28 cellular contexts compared by ENCODE assay signal in genomic region chr2:35929551-35929950, GRCh38.
"Had no signal": no experiment of that assay in that cellular context is flagged by ENCODE, and none has a peak within 500 bp of the region (broad histone marks: within the 10 kb centered on the region; RNA-seq: fewer than 3 reads in every experiment).

No MANE protein-coding gene starts in this region.

- FAIRE-seq: islet of Langerhans, kidney, pancreas had no signal

- ATAC-seq: left colon; left lung; lower lobe of right lung; naive thymus-derived CD8-positive, alpha-beta T cell; pancreas; right cardiac atrium; sciatic nerve; stimulated activated effector memory CD8-positive, alpha-beta T cell treated with anti-CD3 and anti-CD28 coated beads, Interleukin-12 subunit alpha, Interleukin-12 subunit beta, amount 100 ng/mL, for 72 hours; stimulated activated naive CD8-positive, alpha-beta T cell treated with anti-CD3 and anti-CD28 coated beads, Interleukin-15, amount 100 ng/mL, for 72 hours had no signal

- H3K4me3 Mint-ChIP-seq: immature natural killer cell; naive thymus-derived CD8-positive, alpha-beta T cell; nephron; neural crest cell; stimulated activated effector memory CD8-positive, alpha-beta T cell treated with anti-CD3 and anti-CD28 coated beads, Interleukin-12 subunit alpha, Interleukin-12 subunit beta, amount 100 ng/mL, for 72 hours; stimulated activated naive CD8-positive, alpha-beta T cell treated with anti-CD3 and anti-CD28 coated beads, Interleukin-15, amount 100 ng/mL, for 72 hours had no signal

- H3K9me3 ChIP-seq: left lung, lower lobe of right lung, pancreas, prostate gland, tibial nerve, upper lobe of left lung, vagina had no signal

- H3K4me1 ChIP-seq: left lung, lower lobe of right lung, pancreas, prostate gland, tibial nerve, upper lobe of left lung had no signal

- H3K27me3 ChIP-seq: left lung, pancreas, tibial nerve, upper lobe of left lung, vagina had no signal

- H3K9me3 Mint-ChIP-seq: immature natural killer cell; naive thymus-derived CD8-positive, alpha-beta T cell; nephron; neural crest cell; stimulated activated naive CD8-positive, alpha-beta T cell treated with anti-CD3 and anti-CD28 coated beads, Interleukin-15, amount 100 ng/mL, for 72 hours had no signal

- H3K36me3 Mint-ChIP-seq: immature natural killer cell; naive thymus-derived CD8-positive, alpha-beta T cell; stimulated activated effector memory CD8-positive, alpha-beta T cell treated with anti-CD3 and anti-CD28 coated beads, Interleukin-12 subunit alpha, Interleukin-12 subunit beta, amount 100 ng/mL, for 72 hours had no signal

- H3K27ac ChIP-seq: left lung, lower lobe of right lung, pancreas, prostate gland, skin epidermis, tibial nerve, upper lobe of left lung, vagina had no signal

- H3K36me3 ChIP-seq: left lung, lower lobe of right lung, pancreas, prostate gland, tibial nerve, upper lobe of left lung, vagina had no signal

- H3K27ac Mint-ChIP-seq: immature natural killer cell; naive thymus-derived CD8-positive, alpha-beta T cell; nephron; stimulated activated effector memory CD8-positive, alpha-beta T cell treated with anti-CD3 and anti-CD28 coated beads, Interleukin-12 subunit alpha, Interleukin-12 subunit beta, amount 100 ng/mL, for 72 hours; stimulated activated naive CD8-positive, alpha-beta T cell treated with anti-CD3 and anti-CD28 coated beads, Interleukin-15, amount 100 ng/mL, for 72 hours had no signal

- H3K4me3 ChIP-seq: left lung, lower lobe of right lung, pancreas, prostate gland, skin epidermis, tibial nerve, upper lobe of left lung, vagina had no signal

- DNase-seq: hypothalamus; immature natural killer cell; kidney; left colon; left lung; lower lobe of right lung; mammary epithelial cell; mesenchymal stem cell; naive thymus-derived CD8-positive, alpha-beta T cell; nucleus accumbens; pancreas; posterior cingulate gyrus; retina; right cardiac atrium; stimulated activated CD4-positive, alpha-beta T cell treated with anti-CD3 and anti-CD28 coated beads, Interleukin-4, amount 100 ng/mL, for 24 hours; stimulated activated naive CD4-positive, alpha-beta T cell treated with Interleukin-2 at 50 U/mL for 16 hours; stimulated activated naive CD8-positive, alpha-beta T cell treated with anti-CD3 and anti-CD28 coated beads, Interleukin-15, amount 100 ng/mL, for 72 hours; substantia nigra; upper lobe of left lung had no signal

- H3K4me1 Mint-ChIP-seq: immature natural killer cell; naive thymus-derived CD8-positive, alpha-beta T cell; nephron; stimulated activated effector memory CD8-positive, alpha-beta T cell treated with anti-CD3 and anti-CD28 coated beads, Interleukin-12 subunit alpha, Interleukin-12 subunit beta, amount 100 ng/mL, for 72 hours; stimulated activated naive CD8-positive, alpha-beta T cell treated with anti-CD3 and anti-CD28 coated beads, Interleukin-15, amount 100 ng/mL, for 72 hours had no signal
